8 cellular contexts compared by ENCODE assay signal in genomic region chr6:29976588-29977424, GRCh38. TPM values are rescaled to one million over a fixed set of nuclear protein-coding genes. Genes with fewer than 3 reads are reported as not detected.
DNase-seq lines count a peak whose midpoint lies in the region; ATAC-seq and TF ChIP-seq lines count a peak whose summit lies in the region.

No MANE protein-coding gene starts in this region.

- TF ChIP-seq CTCF in lower leg skin (IDR thresholded peaks at IDR 0.05): no peak

- peak; percentile 65 for ATAC-seq in HG02981 (IDR thresholded peaks at IDR 0.05; ENCODE audit: unreplicated experiment)
- peak; percentile 85 for ATAC-seq in activated CD8-positive, alpha-beta T cell treated with anti-CD3 and anti-CD28 coated beads, Interleukin-2, amount 10 ng/mL, durations not matched to agents 7 days and 5 days
- ATAC-seq in GM19452 (IDR thresholded peaks at IDR 0.05; ENCODE audit: unreplicated experiment): no peak

- no peaks in the 10 kb centered on the region for H3K9me3 Mint-ChIP-seq in activated CD8-positive, alpha-beta T cell treated with anti-CD3 and anti-CD28 coated beads, Interleukin-2, amount 10 ng/mL, durations not matched to agents 7 days and 5 days (ENCODE audit: insufficient read depth)

- peak overlapping the region; percentile 74 for H3K4me3 Mint-ChIP-seq in activated CD8-positive, alpha-beta T cell treated with anti-CD3 and anti-CD28 coated beads, Interleukin-2, amount 10 ng/mL, durations not matched to agents 7 days and 5 days

- H3K27ac ChIP-seq in ectodermal cell (ENCODE audit: insufficient read depth, low read depth, low read length, poor library complexity, severe bottlenecking): no peak overlapping the region

- WGBS in ectodermal cell, 2 experiments: 1% methylated on average over 66 of the region's 66 CpGs
- WGBS in lower leg skin, 2 donors: 0 to 1% methylated on average over 48 to 60 of the region's 66 CpGs

- no peak overlapping the region for H3K27ac Mint-ChIP-seq in activated CD8-positive, alpha-beta T cell treated with anti-CD3 and anti-CD28 coated beads, Interleukin-2, amount 10 ng/mL, durations not matched to agents 7 days and 5 days

- no peaks in the 10 kb centered on the region for H3K9me3 ChIP-seq in ectodermal cell (ENCODE audit: control insufficient read depth, low read length)

- peak; percentile 30 for DNase-seq in GF-D8 (lab: John Stamatoyannopoulos, UW)
- DNase-seq in NCI-H510A (lab: John Stamatoyannopoulos, UW): peak; percentile 44
- peak; percentile 58 for DNase-seq in activated CD8-positive, alpha-beta T cell treated with anti-CD3 and anti-CD28 coated beads, Interleukin-2, amount 10 ng/mL, durations not matched to agents 7 days and 5 days
- peak; percentile 80 to 97 for DNase-seq in lower leg skin (ENCODE audit: low spot score in 2 of 2)
- peak; percentile 52 for DNase-seq in stimulated activated CD4-positive, alpha-beta T cell treated with anti-CD3 and anti-CD28 coated beads, Interleukin-4, amount 100 ng/mL, for 24 hours

- peaks cover 40% of the 10 kb centered on the region for H3K4me1 Mint-ChIP-seq in activated CD8-positive, alpha-beta T cell treated with anti-CD3 and anti-CD28 coated beads, Interleukin-2, amount 10 ng/mL, durations not matched to agents 7 days and 5 days (ENCODE audit: low read depth)

- TF ChIP-seq POLR2A in lower leg skin (IDR thresholded peaks at IDR 0.05): no peak

- CTCF ChIA-PET in activated CD8-positive, alpha-beta T cell treated with anti-CD3 and anti-CD28 coated beads, Interleukin-2, amount 10 ng/mL, durations not matched to agents 7 days and 5 days (lab: Charles Lee): interaction anchor here (1.2 to 1.8 kb wide), 3 partner anchors 13 to 129 kb away, joined by 3 to 6 read pairs (median 3); no protein-coding TSS in a partner anchor

- no peaks in the 10 kb centered on the region for H3K36me3 ChIP-seq in ectodermal cell (ENCODE audit: control insufficient read depth, insufficient read depth, low read length)

- H3K36me3 Mint-ChIP-seq in activated CD8-positive, alpha-beta T cell treated with anti-CD3 and anti-CD28 coated beads, Interleukin-2, amount 10 ng/mL, durations not matched to agents 7 days and 5 days (ENCODE audit: low read depth): peaks cover 4% of the 10 kb centered on the region

- H3K4me1 ChIP-seq in ectodermal cell (ENCODE audit: control insufficient read depth, insufficient read depth, low read length): peaks cover 6% of the 10 kb centered on the region

- H3K4me3 ChIP-seq in ectodermal cell (ENCODE audit: insufficient read depth, low read depth, low read length): peak overlapping the region; percentile 45
- H3K4me3 ChIP-seq in lower leg skin (ENCODE audit: low read depth, poor library complexity, severe bottlenecking): peak overlapping the region; percentile 20

- POLR2A ChIA-PET in activated CD8-positive, alpha-beta T cell treated with anti-CD3 and anti-CD28 coated beads, Interleukin-2, amount 10 ng/mL, durations not matched to agents 7 days and 5 days (lab: Charles Lee): no interaction called here

- peaks cover 65% of the 10 kb centered on the region for H3K27me3 ChIP-seq in ectodermal cell (ENCODE audit: control insufficient read depth, insufficient read depth, low read length, poor library complexity, severe bottlenecking)

- peaks cover 57% of the 10 kb centered on the region for H3K27me3 Mint-ChIP-seq in activated CD8-positive, alpha-beta T cell treated with anti-CD3 and anti-CD28 coated beads, Interleukin-2, amount 10 ng/mL, durations not matched to agents 7 days and 5 days (ENCODE audit: low read depth)

- intact Hi-C loops in lower leg skin (cut with DNase I; ENCODE audit: low total_unique reads): no loop called here

RNA-seq across cellular contexts. Expression of gene HLA-A, which starts 34.5 kb away (rescaled TPM):
- total RNA-seq in activated CD8-positive, alpha-beta T cell treated with anti-CD3 and anti-CD28 coated beads, Interleukin-2, amount 10 ng/mL, durations not matched to agents 7 days and 5 days: 1,000 to 10,000 TPM; 1,178 to 1,183 TPM
- polyA plus RNA-seq in ectodermal cell (2013, experiment 1 of 4): 119 TPM
- polyA plus RNA-seq in ectodermal cell (2013, experiment 2 of 4): 117 TPM
- 71.7 TPM for polyA plus RNA-seq in ectodermal cell (2013, experiment 3 of 4)
- polyA plus RNA-seq in ectodermal cell (2013, experiment 4 of 4): 81.8 TPM
- 1,000 to 10,000 TPM in 1 of 4 donors, 100 to 1,000 TPM in 3; 530 to 1,047 (median 828) TPM for total RNA-seq in lower leg skin

Comparison
In these comparisons a context has a peak if more than half of its experiments do, and no peak if none do; other contexts are left out.
1. DNase-seq: peak in every context shown above with its lines; median percentile 88 in lower leg skin; 58 in activated CD8-positive, alpha-beta T cell treated with anti-CD3 and anti-CD28 coated beads, Interleukin-2, amount 10 ng/mL, durations not matched to agents 7 days and 5 days; 52 in stimulated activated CD4-positive, alpha-beta T cell treated with anti-CD3 and anti-CD28 coated beads, Interleukin-4, amount 100 ng/mL, for 24 hours; 44 in NCI-H510A; 30 in GF-D8.